ENCODE assay signal across 8 cellular contexts in the genomic region with DNA sequence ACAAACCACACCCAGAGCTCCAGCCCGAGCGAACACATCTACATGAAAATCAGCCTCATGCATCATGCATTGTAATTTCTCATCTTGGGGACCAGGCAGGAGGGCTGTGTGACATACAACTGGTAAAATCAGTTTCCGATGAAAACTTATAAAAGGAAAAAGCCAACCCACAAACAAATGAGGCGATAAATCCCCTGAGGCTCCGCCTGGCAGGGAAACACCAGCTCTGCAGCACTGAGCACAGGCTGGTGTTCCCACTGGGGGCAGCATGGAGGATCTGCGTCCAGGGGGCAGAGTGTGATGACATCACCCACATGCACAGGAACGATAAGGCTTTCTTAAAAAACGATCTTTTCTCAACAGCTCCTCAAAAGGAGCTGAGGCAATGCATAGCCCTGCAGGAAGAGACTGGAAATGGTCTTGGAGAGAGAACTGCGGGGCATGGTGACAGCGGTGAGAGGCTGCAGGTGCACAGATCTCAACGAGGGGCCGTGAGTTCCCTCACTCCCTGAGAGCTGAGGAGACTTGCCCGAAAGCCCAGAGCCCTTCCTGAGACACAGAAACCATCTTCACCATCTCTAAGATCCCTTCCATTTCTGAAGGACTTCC. TPM values are rescaled to one million over a fixed set of nuclear protein-coding genes. Genes with fewer than 3 reads are reported as not detected.
DNase-seq lines count a peak whose midpoint lies in the region; ATAC-seq and TF ChIP-seq lines count a peak whose summit lies in the region.

No MANE protein-coding gene starts in this region.

- no TSS peak for BruUV-seq in mammary epithelial cell (replicated peaks; lab: Mats Ljungman, UMichigan)

- H3K79me2 ChIP-seq in mammary epithelial cell (ENCODE audit: insufficient read depth, low read length): peaks cover 90% of the 10 kb centered on the region

- H3K27ac Mint-ChIP-seq in mesothelial cell of epicardium: peak overlapping the region; percentile 98

- H3K27me3 Mint-ChIP-seq in mesothelial cell of epicardium (ENCODE audit: low read depth): no peaks in the 10 kb centered on the region

- H3K36me3 ChIP-seq in BE2C: no peaks in the 10 kb centered on the region; the same call in 1 of the 2 replicates
- H3K36me3 ChIP-seq in mammary epithelial cell (ENCODE audit: insufficient read depth, low read length): peaks cover 2% of the 10 kb centered on the region

- H3K9ac ChIP-seq in mammary epithelial cell (ENCODE audit: insufficient read depth, low read length): peak overlapping the region; percentile 6

- peaks cover 64% of the 10 kb centered on the region for H3K4me1 Mint-ChIP-seq in mesothelial cell of epicardium

- no peaks in the 10 kb centered on the region for H3K9me3 Mint-ChIP-seq in mesothelial cell of epicardium

- no peaks in the 10 kb centered on the region for H3K36me3 Mint-ChIP-seq in mesothelial cell of epicardium

- intact Hi-C loops in mammary epithelial cell (cut with micrococcal nuclease): loop anchor here (5.0 kb wide), 1 partner anchor 97 kb away; the partner anchor contains the start of gene HDGFL2

- WGBS in mammary epithelial cell (ENCODE audit: low coverage, missing lambda C conversion rate): 76% methylated on average over 11 of the region's 13 CpGs

- H2AFZ ChIP-seq in mammary epithelial cell (ENCODE audit: low read depth, low read length): no peak overlapping the region

- TF ChIP-seq CTCF in BE2C (IDR thresholded peaks at IDR 0.05; ENCODE audit: low read depth, low read length) (peak; percentile 63), mammary epithelial cell (conservative IDR thresholded peaks at IDR 0.05 in 1 of 2, IDR thresholded peaks at IDR 0.05 in 1 of 2; ENCODE audit: extremely low read depth in 1 of 2, insufficient read depth in 1 of 2, low read depth in 1 of 2, low read length in 2 of 2) (peak in 1 of 2 donors; percentile 20), mesothelial cell of epicardium (IDR thresholded peaks at IDR 0.05; ENCODE audit: unreplicated experiment) (peak; percentile 41)

- H3K4me3 Mint-ChIP-seq in mesothelial cell of epicardium: peak overlapping the region; percentile 55

- H3K4me3 ChIP-seq in BE2C (ENCODE audit: low read depth, low read length) (0 out of 2 replicates have a peak overlapping the region, but pooled peaks have one; percentile 7), mammary epithelial cell (replicated peaks in 1 of 3; ENCODE audit: insufficient read depth in 1 of 3, low read depth in 2 of 3, low read length in 3 of 3) (no peak overlapping the region)

- H3K27ac ChIP-seq in mammary epithelial cell (ENCODE audit: insufficient read depth, low read depth, low read length): peak overlapping the region; percentile 60

- DNase-seq in BE2C: peak; percentile 81
- peak; percentile 20 for DNase-seq in NCI-H345 treated with DMSO at 0.1 percent for 48 hours (lab: John Stamatoyannopoulos, UW; ENCODE audit: unreplicated experiment)
- DNase-seq in mammary epithelial cell: no peak
- DNase-seq in mesothelial cell of epicardium (ENCODE audit: low spot score in 2 of 2, unreplicated experiment in 2 of 2): peak in 1 of 2 experiments; percentile 66
- no peak for DNase-seq in left lobe of liver (ENCODE audit: low spot score)
- no peak for DNase-seq in stimulated activated CD4-positive, alpha-beta T cell treated with anti-CD3 and anti-CD28 coated beads, Interleukin-4, amount 100 ng/mL, for 1 hour

- H3K4me1 ChIP-seq in BE2C (peaks cover 33% of the 10 kb centered on the region), mammary epithelial cell (ENCODE audit: insufficient read depth, low read length) (peaks cover 83% of the 10 kb centered on the region)

- in situ Hi-C loops in mammary epithelial cell (cut with MboI; ENCODE audit: low sequenced_read_pairs in 2 of 2): no loop called here

- CTCF ChIA-PET in mammary epithelial cell (lab: Charles Lee; ENCODE audit: low non-redundant PET): no interaction called here

- ATAC-seq in GM19467 (IDR thresholded peaks at IDR 0.05; ENCODE audit: unreplicated experiment) (no peak), left lobe of liver (no peak)

- H3K4me2 ChIP-seq in mammary epithelial cell (ENCODE audit: insufficient read depth, low read depth, low read length): peak overlapping the region; percentile 76

- peak; percentile 44 for TF ChIP-seq POLR2A in GM18526 (IDR thresholded peaks at IDR 0.05; ENCODE audit: extremely low read depth, insufficient read length)

- H3K27me3 ChIP-seq in BE2C (no peaks in the 10 kb centered on the region), mammary epithelial cell (ENCODE audit: insufficient read depth, low read length) (no peaks in the 10 kb centered on the region)

- dilution Hi-C loops in mammary epithelial cell (cut with HindIII; ENCODE audit: low sequenced_read_pairs): loop anchor here (5.0 kb wide), 1 partner anchor 103 kb away; no protein-coding TSS in a partner anchor

- H3K9me3 ChIP-seq in BE2C (no peaks in the 10 kb centered on the region), mammary epithelial cell (replicated peaks; ENCODE audit: insufficient read depth, low read length) (no peaks in the 10 kb centered on the region)

- no peaks in the 10 kb centered on the region for H4K20me1 ChIP-seq in mammary epithelial cell (ENCODE audit: insufficient read depth, low read length)

RNA-seq across cellular contexts. Expression of gene SH3GL1, which starts 24.6 kb away (rescaled TPM):
- polyA plus RNA-seq in BE2C (2012; ENCODE audit: insufficient read depth, insufficient read length, low read depth): 132 TPM
- total RNA-seq in mammary epithelial cell (100 to 1,000 TPM in 1 of 2 donors, 10 to 100 TPM in 1; 80.5 to 149 TPM), mesothelial cell of epicardium (89.9 to 91.7 TPM (median 90.1 TPM) in 3 replicates), left lobe of liver (30.2 TPM)
- polyA plus RNA-seq in mammary epithelial cell: 84.9 TPM
- polyA minus RNA-seq in mammary epithelial cell: 55.7 TPM

RNA-seq across cellular contexts. Expression of gene CHAF1A, which starts 26.7 kb away (rescaled TPM):
- polyA plus RNA-seq in BE2C (2012; ENCODE audit: insufficient read depth, insufficient read length, low read depth): 12.6 TPM
- total RNA-seq in mammary epithelial cell (10 to 100 TPM in 1 of 2 donors, 1 to 10 TPM in 1; 4.0 to 30.0 TPM), mesothelial cell of epicardium (30.9 to 35.1 TPM (median 33.1 TPM) in 3 replicates), left lobe of liver (3.3 TPM)
- polyA plus RNA-seq in mammary epithelial cell: 24.4 TPM
- polyA minus RNA-seq in mammary epithelial cell: 16.8 TPM

RNA-seq across cellular contexts. Expression of gene MPND, which starts 32.4 kb away (rescaled TPM):
- polyA plus RNA-seq in BE2C (2012; ENCODE audit: insufficient read depth, insufficient read length, low read depth): 43.6 TPM
- total RNA-seq in mammary epithelial cell: 10 to 100 TPM in 1 of 2 donors, 1 to 10 TPM in 1; 4.3 to 12.5 TPM
- polyA plus RNA-seq in mammary epithelial cell: 5.5 TPM
- polyA minus RNA-seq in mammary epithelial cell: 2.0 TPM
- total RNA-seq in mesothelial cell of epicardium: 34.6 to 42.4 TPM (median 42.2 TPM) in 3 replicates
- total RNA-seq in left lobe of liver: 24.2 TPM

RNA-seq across cellular contexts. Expression of gene STAP2, which starts 37.1 kb away (rescaled TPM):
- polyA plus RNA-seq in BE2C (2012; ENCODE audit: insufficient read depth, insufficient read length, low read depth): 1.5 TPM
- total RNA-seq in mammary epithelial cell (10 to 100 TPM; 26.7 to 52.8 TPM), mesothelial cell of epicardium (74.0 to 79.4 TPM (median 75.3 TPM) in 3 replicates), left lobe of liver (31.8 TPM)
- 55.0 TPM for polyA plus RNA-seq in mammary epithelial cell
- 40.1 TPM for polyA minus RNA-seq in mammary epithelial cell

Comparison
In these comparisons a context has a peak if more than half of its experiments do, and no peak if none do; other contexts are left out.
1. DNase-seq: peak in BE2C (single experiment) and NCI-H345 treated with DMSO at 0.1 percent for 48 hours (single experiment); none in mammary epithelial cell (single experiment), left lobe of liver (single experiment) and stimulated activated CD4-positive, alpha-beta T cell treated with anti-CD3 and anti-CD28 coated beads, Interleukin-4, amount 100 ng/mL, for 1 hour (single experiment).